1 cellular context compared by ENCODE assay signal in the genomic region with DNA sequence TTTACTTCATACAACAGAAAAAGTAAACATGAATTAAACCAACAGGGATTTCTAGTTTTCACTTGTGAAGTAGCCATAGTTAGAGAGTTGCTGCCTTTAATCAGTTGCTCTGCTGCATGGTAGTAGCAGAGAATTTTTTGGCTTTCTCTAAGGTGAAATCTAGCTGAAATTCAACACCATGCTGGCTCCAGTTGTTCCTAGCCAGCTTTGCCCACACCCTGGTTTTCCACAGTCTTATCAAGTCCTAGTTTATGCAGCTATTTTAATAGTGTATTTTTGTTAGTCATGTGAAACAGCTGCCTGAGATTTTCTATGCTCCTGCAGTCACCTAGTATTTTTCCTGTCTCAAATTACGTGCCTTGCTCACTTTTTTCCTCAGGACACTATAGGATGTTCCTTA.
TF ChIP-seq lines count a peak whose summit lies in the region.

No MANE protein-coding gene starts in this region.

TF ChIP-seq in GM23338, 12 proteins besides CTCF, POLR2A, EP300 and RAD21 (continued from another document):
- TF ChIP-seq, protein P1, sequence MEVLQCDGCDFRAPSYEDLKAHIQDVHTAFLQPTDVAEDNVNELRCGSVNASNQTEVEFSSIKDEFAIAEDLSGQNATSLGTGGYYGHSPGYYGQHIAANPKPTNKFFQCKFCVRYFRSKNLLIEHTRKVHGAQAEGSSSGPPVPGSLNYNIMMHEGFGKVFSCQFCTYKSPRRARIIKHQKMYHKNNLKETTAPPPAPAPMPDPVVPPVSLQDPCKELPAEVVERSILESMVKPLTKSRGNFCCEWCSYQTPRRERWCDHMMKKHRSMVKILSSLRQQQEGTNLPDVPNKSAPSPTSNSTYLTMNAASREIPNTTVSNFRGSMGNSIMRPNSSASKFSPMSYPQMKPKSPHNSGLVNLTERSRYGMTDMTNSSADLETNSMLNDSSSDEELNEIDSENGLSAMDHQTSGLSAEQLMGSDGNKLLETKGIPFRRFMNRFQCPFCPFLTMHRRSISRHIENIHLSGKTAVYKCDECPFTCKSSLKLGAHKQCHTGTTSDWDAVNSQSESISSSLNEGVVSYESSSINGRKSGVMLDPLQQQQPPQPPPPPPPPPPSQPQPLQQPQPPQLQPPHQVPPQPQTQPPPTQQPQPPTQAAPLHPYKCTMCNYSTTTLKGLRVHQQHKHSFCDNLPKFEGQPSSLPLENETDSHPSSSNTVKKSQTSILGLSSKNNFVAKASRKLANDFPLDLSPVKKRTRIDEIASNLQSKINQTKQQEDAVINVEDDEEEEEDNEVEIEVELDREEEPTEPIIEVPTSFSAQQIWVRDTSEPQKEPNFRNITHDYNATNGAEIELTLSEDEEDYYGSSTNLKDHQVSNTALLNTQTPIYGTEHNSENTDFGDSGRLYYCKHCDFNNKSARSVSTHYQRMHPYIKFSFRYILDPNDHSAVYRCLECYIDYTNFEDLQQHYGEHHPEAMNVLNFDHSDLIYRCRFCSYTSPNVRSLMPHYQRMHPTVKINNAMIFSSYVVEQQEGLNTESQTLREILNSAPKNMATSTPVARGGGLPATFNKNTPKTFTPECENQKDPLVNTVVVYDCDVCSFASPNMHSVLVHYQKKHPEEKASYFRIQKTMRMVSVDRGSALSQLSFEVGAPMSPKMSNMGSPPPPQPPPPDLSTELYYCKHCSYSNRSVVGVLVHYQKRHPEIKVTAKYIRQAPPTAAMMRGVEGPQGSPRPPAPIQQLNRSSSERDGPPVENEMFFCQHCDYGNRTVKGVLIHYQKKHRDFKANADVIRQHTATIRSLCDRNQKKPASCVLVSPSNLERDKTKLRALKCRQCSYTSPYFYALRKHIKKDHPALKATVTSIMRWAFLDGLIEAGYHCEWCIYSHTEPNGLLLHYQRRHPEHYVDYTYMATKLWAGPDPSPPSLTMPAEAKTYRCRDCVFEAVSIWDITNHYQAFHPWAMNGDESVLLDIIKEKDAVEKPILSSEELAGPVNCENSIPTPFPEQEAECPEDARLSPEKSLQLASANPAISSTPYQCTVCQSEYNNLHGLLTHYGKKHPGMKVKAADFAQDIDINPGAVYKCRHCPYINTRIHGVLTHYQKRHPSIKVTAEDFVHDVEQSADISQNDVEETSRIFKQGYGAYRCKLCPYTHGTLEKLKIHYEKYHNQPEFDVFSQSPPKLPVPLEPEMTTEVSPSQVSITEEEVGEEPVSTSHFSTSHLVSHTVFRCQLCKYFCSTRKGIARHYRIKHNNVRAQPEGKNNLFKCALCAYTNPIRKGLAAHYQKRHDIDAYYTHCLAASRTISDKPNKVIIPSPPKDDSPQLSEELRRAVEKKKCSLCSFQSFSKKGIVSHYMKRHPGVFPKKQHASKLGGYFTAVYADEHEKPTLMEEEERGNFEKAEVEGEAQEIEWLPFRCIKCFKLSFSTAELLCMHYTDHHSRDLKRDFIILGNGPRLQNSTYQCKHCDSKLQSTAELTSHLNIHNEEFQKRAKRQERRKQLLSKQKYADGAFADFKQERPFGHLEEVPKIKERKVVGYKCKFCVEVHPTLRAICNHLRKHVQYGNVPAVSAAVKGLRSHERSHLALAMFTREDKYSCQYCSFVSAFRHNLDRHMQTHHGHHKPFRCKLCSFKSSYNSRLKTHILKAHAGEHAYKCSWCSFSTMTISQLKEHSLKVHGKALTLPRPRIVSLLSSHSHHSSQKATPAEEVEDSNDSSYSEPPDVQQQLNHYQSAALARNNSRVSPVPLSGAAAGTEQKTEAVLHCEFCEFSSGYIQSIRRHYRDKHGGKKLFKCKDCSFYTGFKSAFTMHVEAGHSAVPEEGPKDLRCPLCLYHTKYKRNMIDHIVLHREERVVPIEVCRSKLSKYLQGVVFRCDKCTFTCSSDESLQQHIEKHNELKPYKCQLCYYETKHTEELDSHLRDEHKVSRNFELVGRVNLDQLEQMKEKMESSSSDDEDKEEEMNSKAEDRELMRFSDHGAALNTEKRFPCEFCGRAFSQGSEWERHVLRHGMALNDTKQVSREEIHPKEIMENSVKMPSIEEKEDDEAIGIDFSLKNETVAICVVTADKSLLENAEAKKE (CRISPR knock-in tag; IDR thresholded peaks at IDR 0.05), result no peak
- TF ChIP-seq EZH2 (IDR thresholded peaks at IDR 0.05; ENCODE audit: low read depth, unreplicated experiment), result no peak
- TF ChIP-seq JUNB (IDR thresholded peaks at IDR 0.05; ENCODE audit: unreplicated experiment), result no peak
- no peak for TF ChIP-seq STAT1 (IDR thresholded peaks at IDR 0.05; ENCODE audit: unreplicated experiment)
- no peak for TF ChIP-seq ETS1 (IDR thresholded peaks at IDR 0.05)
- no peak for TF ChIP-seq EZH2phosphoT487 (IDR thresholded peaks at IDR 0.05; ENCODE audit: unreplicated experiment)
- TF ChIP-seq REST (IDR thresholded peaks at IDR 0.05; ENCODE audit: unreplicated experiment), result no peak
- no peak for TF ChIP-seq POLR2AphosphoS5 (IDR thresholded peaks at IDR 0.05; ENCODE audit: low read depth)
